ENCODE assay signal across 8 cellular contexts in the genomic region with DNA sequence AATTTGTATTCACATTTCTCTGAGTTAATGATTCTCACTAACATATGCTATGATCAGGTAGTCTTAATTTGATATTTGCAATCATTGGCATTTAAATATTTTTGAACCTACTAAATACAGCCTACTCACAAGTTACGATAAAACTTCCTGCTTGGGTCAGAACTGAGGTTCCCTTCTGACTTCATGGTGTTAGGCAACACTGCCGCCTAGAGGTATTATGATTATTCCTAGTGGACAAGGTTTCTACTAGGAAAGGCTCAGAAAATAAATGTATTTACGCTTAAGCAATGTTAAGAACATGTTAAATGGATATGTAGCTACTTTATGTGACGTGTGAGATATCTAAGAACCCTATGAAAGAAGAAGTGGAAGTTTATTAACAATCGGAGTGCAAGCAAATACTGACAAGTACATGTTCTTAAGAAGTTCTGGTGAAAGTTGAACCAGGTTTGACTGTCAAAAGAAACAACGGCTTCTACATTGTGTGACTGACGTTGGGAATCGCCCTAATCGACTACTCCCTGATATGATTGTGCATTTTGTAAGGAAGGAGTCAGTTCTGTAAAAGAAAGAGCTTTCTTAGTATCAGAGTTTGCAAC.
DNase-seq lines count a peak whose midpoint lies in the region; ATAC-seq and TF ChIP-seq lines count a peak whose summit lies in the region.

No MANE protein-coding gene starts in this region.

- H3K36me3 ChIP-seq in A673 (ENCODE audit: insufficient read depth, low read length, poor library complexity, severe bottlenecking) (no peaks in the 10 kb centered on the region), Loucy (ENCODE audit: insufficient read depth, low read length) (no peaks in the 10 kb centered on the region)

- ATAC-seq in foreskin keratinocyte (peak; percentile 80), sciatic nerve (peak; percentile 71), GM18861 (IDR thresholded peaks at IDR 0.05; ENCODE audit: unreplicated experiment) (no peak), GM21528 (IDR thresholded peaks at IDR 0.05; ENCODE audit: low FRiP score, unreplicated experiment) (no peak)

- no peak overlapping the region for H3K9ac ChIP-seq in Loucy (ENCODE audit: low read depth, low read length, poor library complexity, severe bottlenecking)

- no peaks in the 10 kb centered on the region for H3F3A ChIP-seq in Loucy (ENCODE audit: low read depth)

- H3K79me2 ChIP-seq in Loucy (ENCODE audit: insufficient read depth, low read length) = no peaks in the 10 kb centered on the region

- H3K9me2 ChIP-seq in Loucy (replicated peaks; ENCODE audit: low read depth, low read length) = no peaks in the 10 kb centered on the region

- TF ChIP-seq CTCF in A673 (conservative IDR thresholded peaks at IDR 0.05; ENCODE audit: low read depth, low read length) = peak; percentile 75
- TF ChIP-seq CTCF in GM10266 (IDR thresholded peaks at IDR 0.05; ENCODE audit: control insufficient read depth, insufficient read depth, low read depth, missing control alignments) = peak; percentile 53
- TF ChIP-seq CTCF in Loucy (conservative IDR thresholded peaks at IDR 0.05; ENCODE audit: low read length) = peak; percentile 80
- peak; percentile 91 for TF ChIP-seq CTCF in foreskin keratinocyte (conservative IDR thresholded peaks at IDR 0.05)

- H3K9me3 ChIP-seq in A673 (ENCODE audit: low read depth, low read length, poor library complexity, severe bottlenecking) (no peaks in the 10 kb centered on the region), Loucy (ENCODE audit: insufficient read depth, low read depth, low read length) (no peaks in the 10 kb centered on the region)

- no peak overlapping the region for H3K4me3 ChIP-seq in A673 (ENCODE audit: low read depth, low read length, poor library complexity, severe bottlenecking)
- H3K4me3 ChIP-seq in Loucy (ENCODE audit: low read length, poor library complexity, severe bottlenecking) = no peak overlapping the region

- H3K27me3 ChIP-seq in A673 (replicated peaks; ENCODE audit: insufficient read depth, low read depth, low read length, poor library complexity) (no peaks in the 10 kb centered on the region), Loucy (ENCODE audit: insufficient read depth, low read length, poor library complexity, severe bottlenecking) (no peaks in the 10 kb centered on the region), foreskin keratinocyte (no peaks in the 10 kb centered on the region)

- CTCF ChIA-PET in A673 (lab: Charles Lee) = no interaction called here

- no peak overlapping the region for H2AFZ ChIP-seq in Loucy (ENCODE audit: low read length)

- no peaks in the 10 kb centered on the region for H4K20me1 ChIP-seq in Loucy (ENCODE audit: insufficient read depth, low read length, poor library complexity, severe bottlenecking)

- no TSS peak for BruUV-seq in A673 (replicated peaks; lab: Mats Ljungman, UMichigan)

- no peak overlapping the region for H3K27ac ChIP-seq in A673 (ENCODE audit: low read depth, low read length, poor library complexity, severe bottlenecking)
- no peak overlapping the region for H3K27ac ChIP-seq in foreskin keratinocyte

- H3K4me1 ChIP-seq in A673 (ENCODE audit: insufficient read depth, low read length, poor library complexity, severe bottlenecking) (no peaks in the 10 kb centered on the region), Loucy (ENCODE audit: insufficient read depth, low read length, poor library complexity, severe bottlenecking) (no peaks in the 10 kb centered on the region), foreskin keratinocyte (no peaks in the 10 kb centered on the region)

- POLR2A ChIA-PET in A673 (lab: Charles Lee; ENCODE audit: low non-redundant PET) = no interaction called here

- intact Hi-C loops in A673 (cut with micrococcal nuclease; ENCODE audit: unreplicated experiment) = loop anchor here (2.0 to 5.0 kb wide), 2 partner anchors 630 to 1062 kb away; no protein-coding TSS in a partner anchor
- intact Hi-C loops in sciatic nerve (cut with DNase I) = no loop called here

- no peak overlapping the region for H3K4me2 ChIP-seq in Loucy (ENCODE audit: low read depth, low read length, poor library complexity, severe bottlenecking)

- peak; percentile 70 for DNase-seq in A673 (ENCODE audit: low spot score)
- DNase-seq in GM10266 (ENCODE audit: extremely low spot score) = peak; percentile 11
- peak; percentile 53 for DNase-seq in SK-N-DZ (ENCODE audit: low spot score)
- DNase-seq in foreskin keratinocyte = peak; percentile 19 to 53
- no peak for DNase-seq in sciatic nerve (ENCODE audit: low spot score)

Comparison
In these comparisons a context has a peak if more than half of its experiments do, and no peak if none do; other contexts are left out.
1. ATAC-seq: peak in foreskin keratinocyte (single experiment) and sciatic nerve (single experiment); none in GM18861 (single experiment) and GM21528 (single experiment).
2. Peak in every context shown above with its lines, with median percentiles within 50 percentile points of each other: CTCF ChIP-seq.